Comparison of ENCODE assay signal across 8 cellular contexts in the genomic region with DNA sequence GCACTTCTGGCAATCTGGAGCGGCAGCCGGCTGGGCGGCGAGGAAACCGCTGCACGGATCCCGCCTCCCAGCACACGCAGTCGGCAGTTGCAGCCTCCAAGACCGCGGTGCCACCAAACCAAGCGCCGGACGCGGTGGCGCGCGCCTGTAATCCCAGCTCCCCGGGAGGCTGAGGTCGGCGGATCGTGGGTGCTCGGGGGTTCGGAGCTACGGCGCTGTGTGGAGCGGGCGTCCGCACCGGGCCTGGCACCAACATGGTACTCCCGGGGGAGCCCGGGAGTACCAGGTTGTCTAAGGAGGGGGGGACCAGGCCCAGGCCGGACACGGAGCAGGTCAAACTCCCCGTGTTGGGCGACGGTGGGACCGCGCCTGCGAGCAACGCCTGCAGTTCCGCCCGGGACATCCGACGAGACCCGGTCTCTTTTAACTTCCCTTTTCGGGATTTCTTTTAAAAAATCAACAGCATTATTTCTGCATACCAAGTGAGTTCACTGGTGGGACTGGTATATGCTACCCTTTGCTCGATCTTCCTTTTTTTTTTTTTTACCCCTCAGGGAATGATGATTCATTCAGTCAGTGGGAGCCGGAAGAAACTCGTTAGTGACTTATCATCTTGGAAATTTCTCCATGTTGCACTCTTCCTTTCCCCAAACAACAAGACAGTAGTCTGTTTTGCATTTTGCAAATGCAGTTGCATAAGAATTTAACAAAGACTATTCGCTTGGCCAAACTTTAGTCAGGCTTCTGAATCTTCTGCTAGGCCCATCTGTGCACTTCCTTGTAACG. TPM values are rescaled to one million over a fixed set of nuclear protein-coding genes. Genes with fewer than 3 reads are reported as not detected.
DNase-seq lines count a peak whose midpoint lies in the region; ATAC-seq, FAIRE-seq and TF ChIP-seq lines count a peak whose summit lies in the region.

No MANE protein-coding gene starts in this region.

- H2AFZ ChIP-seq in OCI-LY1 (ENCODE audit: low read length), result peak overlapping the region; percentile 95

- POLR2A ChIA-PET in CD4-positive, alpha-beta memory T cell (lab: Charles Lee; ENCODE audit: partially characterized antibody), result no interaction called here

- no peaks in the 10 kb centered on the region for H3K27me3 ChIP-seq in CD4-positive, alpha-beta memory T cell (ENCODE audit: insufficient read depth, low read length)
- H3K27me3 ChIP-seq in OCI-LY1 (ENCODE audit: insufficient read depth, low read length), result no peaks in the 10 kb centered on the region
- no peaks in the 10 kb centered on the region for H3K27me3 ChIP-seq in bronchial epithelial cell (ENCODE audit: control insufficient read depth, insufficient read depth, low read length)

- peak overlapping the region; percentile 78 for H3K4me2 ChIP-seq in OCI-LY1 (ENCODE audit: low read length)

- H3K4me3 Mint-ChIP-seq in CD4-positive, alpha-beta memory T cell, result peak overlapping the region; percentile 67 to 85 (median 78)
- peak overlapping the region; percentile 77 for H3K4me3 Mint-ChIP-seq in memory B cell

- CTCF ChIA-PET in CD4-positive, alpha-beta memory T cell (lab: Charles Lee; ENCODE audit: partially characterized antibody), result interaction anchor here (1.2 kb wide), 1 partner anchor 39 kb away, joined by 3 read pairs; no protein-coding TSS in a partner anchor

- H3K36me3 ChIP-seq in CD4-positive, alpha-beta memory T cell (ENCODE audit: insufficient read depth, low read length), result no peaks in the 10 kb centered on the region
- H3K36me3 ChIP-seq in OCI-LY1 (ENCODE audit: insufficient read depth, low read length) (no peaks in the 10 kb centered on the region; the same call in 1 of the 2 replicates), bronchial epithelial cell (ENCODE audit: control insufficient read depth, insufficient read depth, low read length) (no peaks in the 10 kb centered on the region)

- no peaks in the 10 kb centered on the region for H3K79me2 ChIP-seq in OCI-LY1 (ENCODE audit: insufficient read depth, low read length)

- intact Hi-C loops in CD4-positive, alpha-beta memory T cell (cut with micrococcal nuclease), result no loop called here

- TF ChIP-seq CTCF in OCI-LY1 (IDR thresholded peaks at IDR 0.05; ENCODE audit: low read length), result no peak
- no peak for TF ChIP-seq CTCF in bronchial epithelial cell (IDR thresholded peaks at IDR 0.05; ENCODE audit: insufficient read depth, low read length, severe bottlenecking)

- peak overlapping the region in 1 of 2 donors; percentile 38 for H3K4me3 ChIP-seq in CD4-positive, alpha-beta memory T cell (ENCODE audit: low read length in 2 of 2)
- H3K4me3 ChIP-seq in OCI-LY1 (ENCODE audit: low read depth, low read length, poor library complexity, severe bottlenecking) (peak overlapping the region; percentile 66), bronchial epithelial cell (ENCODE audit: low read depth, low read length) (no peak overlapping the region)

- H3K27ac Mint-ChIP-seq in CD4-positive, alpha-beta memory T cell, result peak overlapping the region in 3 of 7 donors; percentile 39 to 100 (median 47)
- H3K27ac Mint-ChIP-seq in memory B cell, result no peak overlapping the region

- FAIRE-seq in bronchial epithelial cell (lab: Jason Lieb, UNC), result no peak

- H3K27ac ChIP-seq in CD4-positive, alpha-beta memory T cell (ENCODE audit: low read depth, low read length), result no peak overlapping the region
- no peak overlapping the region for H3K27ac ChIP-seq in OCI-LY1 (ENCODE audit: low read depth, low read length, poor library complexity, severe bottlenecking)

- H3K9me3 Mint-ChIP-seq in CD4-positive, alpha-beta memory T cell, result peaks cover 0 to 12% (median 4%) of the 10 kb centered on the region in 8 donors
- H3K9me3 Mint-ChIP-seq in memory B cell, result peaks cover 3% of the 10 kb centered on the region

- peaks cover 0 to 14% of the 10 kb centered on the region in 2 donors for H3K36me3 Mint-ChIP-seq in CD4-positive, alpha-beta memory T cell
- H3K36me3 Mint-ChIP-seq in memory B cell, result peaks cover 1% of the 10 kb centered on the region

- no peaks in the 10 kb centered on the region for H3K9me3 ChIP-seq in CD4-positive, alpha-beta memory T cell (ENCODE audit: control insufficient read depth in 1 of 2, low read length in 2 of 2)
- H3K9me3 ChIP-seq in OCI-LY1 (ENCODE audit: low read length), result no peaks in the 10 kb centered on the region

- no peaks in the 10 kb centered on the region for H3F3A ChIP-seq in OCI-LY1 (ENCODE audit: insufficient read depth, low read length)

- H3K4me1 ChIP-seq in CD4-positive, alpha-beta memory T cell (ENCODE audit: insufficient read depth, low read length), result peaks cover 22% of the 10 kb centered on the region
- H3K4me1 ChIP-seq in OCI-LY1 (ENCODE audit: insufficient read depth, low read length, severe bottlenecking), result peaks cover 46% of the 10 kb centered on the region

- H4K20me1 ChIP-seq in OCI-LY1 (ENCODE audit: insufficient read depth, low read length), result no peaks in the 10 kb centered on the region

- ATAC-seq in memory B cell (ENCODE audit: low read depth) (no peak), GM21515 (IDR thresholded peaks at IDR 0.05; ENCODE audit: unreplicated experiment) (no peak), GM21737 (IDR thresholded peaks at IDR 0.05; ENCODE audit: unreplicated experiment) (no peak)

- peaks cover 16 to 23% of the 10 kb centered on the region in 2 donors for H3K27me3 Mint-ChIP-seq in CD4-positive, alpha-beta memory T cell
- peaks cover 7% of the 10 kb centered on the region for H3K27me3 Mint-ChIP-seq in memory B cell

- H3K9ac ChIP-seq in OCI-LY1 (ENCODE audit: low read length), result peak overlapping the region; percentile 59

- no peak for DNase-seq in CD4-positive, alpha-beta memory T cell
- DNase-seq in bronchial epithelial cell (ENCODE audit: low read depth) (peak; percentile 68), memory B cell (ENCODE audit: low spot score in 2 of 2) (no peak), cerebellar nuclear complex (lab: John Stamatoyannopoulos, UW) (no peak), hippocampal formation (lab: John Stamatoyannopoulos, UW) (no peak)

- peaks cover 19 to 34% (median 25%) of the 10 kb centered on the region in 4 donors for H3K4me1 Mint-ChIP-seq in CD4-positive, alpha-beta memory T cell
- peaks cover 23% of the 10 kb centered on the region for H3K4me1 Mint-ChIP-seq in memory B cell

- H3K9me2 ChIP-seq in OCI-LY1 (ENCODE audit: low read depth, low read length), result no peaks in the 10 kb centered on the region

RNA-seq across cellular contexts. Expression of gene ZNF311, which starts 27.6 kb away (rescaled TPM):
- total RNA-seq in CD4-positive, alpha-beta memory T cell, result under 1 TPM; 0.33 to 0.64 TPM
- under 1 TPM in 1 of 2 donors, not detected in 1; 0.15 TPM for polyA plus RNA-seq in CD4-positive, alpha-beta memory T cell
- total RNA-seq in bronchial epithelial cell, result 3.8 and 3.9 TPM in 2 replicates

RNA-seq across cellular contexts. Expression of gene TRIM27, which starts 53.8 kb away (rescaled TPM):
- total RNA-seq in CD4-positive, alpha-beta memory T cell, result 100 to 1,000 TPM; 102 to 108 TPM
- polyA plus RNA-seq in CD4-positive, alpha-beta memory T cell, result 10 to 100 TPM; 51.6 to 64.6 TPM
- 27.0 and 39.0 TPM in 2 replicates for total RNA-seq in bronchial epithelial cell
